Comparison of ENCODE assay signal across 1 cellular context in the genomic region with DNA sequence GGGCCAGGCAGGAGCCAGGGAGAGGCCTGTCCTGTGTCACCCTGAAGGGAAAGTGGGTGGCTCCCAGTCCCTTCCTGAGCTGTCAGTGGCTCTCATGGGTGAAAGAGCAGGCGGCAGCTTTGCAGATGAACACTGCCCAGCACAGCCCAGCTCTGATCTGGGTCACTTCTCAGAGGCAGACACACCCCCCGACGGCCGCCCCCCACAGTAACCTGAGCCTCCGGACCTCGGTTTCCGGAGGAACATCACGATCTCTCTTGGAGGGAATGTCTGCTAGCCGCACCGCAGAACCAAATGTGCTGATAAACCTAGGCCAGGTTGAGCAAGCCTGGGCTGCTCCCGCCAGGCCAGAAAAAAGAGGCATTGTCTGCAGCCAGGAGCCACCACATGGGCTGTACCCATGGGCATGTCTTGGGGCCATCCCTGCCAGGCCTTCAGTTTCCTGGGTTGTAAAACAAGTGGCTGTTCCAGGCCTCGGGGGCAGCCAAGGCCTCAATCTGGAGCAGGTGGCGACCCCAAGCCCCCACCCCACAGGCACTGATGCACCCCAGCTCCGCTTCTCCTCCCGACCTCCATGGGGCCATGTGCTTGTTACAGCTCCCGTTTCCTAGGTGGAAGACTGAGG.
TF ChIP-seq lines count a peak whose summit lies in the region.

No MANE protein-coding gene starts in this region.

TF ChIP-seq in K562, 482 proteins besides CTCF, POLR2A, EP300 and RAD21 (continues in another document):
- peak; percentile 29; the same call in 1 of the 2 replicates for TF ChIP-seq KLF13 (tag; IDR thresholded peaks at IDR 0.05; ENCODE audit: borderline replicate concordance, low read depth)
- TF ChIP-seq, protein P1, sequence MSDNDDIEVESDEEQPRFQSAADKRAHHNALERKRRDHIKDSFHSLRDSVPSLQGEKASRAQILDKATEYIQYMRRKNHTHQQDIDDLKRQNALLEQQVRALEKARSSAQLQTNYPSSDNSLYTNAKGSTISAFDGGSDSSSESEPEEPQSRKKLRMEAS (CRISPR knock-in tag; IDR thresholded peaks at IDR 0.05), result peak; percentile 48
- no peak for TF ChIP-seq POLR3A (IDR thresholded peaks at IDR 0.05; ENCODE audit: borderline replicate concordance, extremely low read depth, insufficient read depth, insufficient read length)
- peak in 1 of 2 experiments; percentile 40; a peak in 1 of 4 replicates for TF ChIP-seq RCOR1 (IDR thresholded peaks at IDR 0.05; ENCODE audit: borderline replicate concordance in 1 of 2, low read depth in 2 of 2, low read length in 2 of 2)
- TF ChIP-seq ZNF274 (IDR thresholded peaks at IDR 0.05; ENCODE audit: borderline replicate concordance, low read depth, low read length), result no peak
- TF ChIP-seq GABPA (tag; conservative IDR thresholded peaks at IDR 0.05; ENCODE audit: low read depth), result peak; percentile 43
- TF ChIP-seq ZNF707 (CRISPR knock-in tag; conservative IDR thresholded peaks at IDR 0.05), result no peak
- no peak for TF ChIP-seq PRMT5 (CRISPR knock-in tag; IDR thresholded peaks at IDR 0.05)
- peak; percentile 67; the same call in 1 of the 2 replicates for TF ChIP-seq ETV5 (CRISPR knock-in tag; IDR thresholded peaks at IDR 0.05; ENCODE audit: low read depth)
- TF ChIP-seq ZBTB33 (CRISPR knock-in tag; IDR thresholded peaks at IDR 0.05), result no peak
- TF ChIP-seq, protein P2, sequence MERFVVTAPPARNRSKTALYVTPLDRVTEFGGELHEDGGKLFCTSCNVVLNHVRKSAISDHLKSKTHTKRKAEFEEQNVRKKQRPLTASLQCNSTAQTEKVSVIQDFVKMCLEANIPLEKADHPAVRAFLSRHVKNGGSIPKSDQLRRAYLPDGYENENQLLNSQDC (CRISPR knock-in tag; IDR thresholded peaks at IDR 0.05), result no peak
- no peak for TF ChIP-seq E2F1 (CRISPR knock-in tag; IDR thresholded peaks at IDR 0.05)
- TF ChIP-seq, protein P3, sequence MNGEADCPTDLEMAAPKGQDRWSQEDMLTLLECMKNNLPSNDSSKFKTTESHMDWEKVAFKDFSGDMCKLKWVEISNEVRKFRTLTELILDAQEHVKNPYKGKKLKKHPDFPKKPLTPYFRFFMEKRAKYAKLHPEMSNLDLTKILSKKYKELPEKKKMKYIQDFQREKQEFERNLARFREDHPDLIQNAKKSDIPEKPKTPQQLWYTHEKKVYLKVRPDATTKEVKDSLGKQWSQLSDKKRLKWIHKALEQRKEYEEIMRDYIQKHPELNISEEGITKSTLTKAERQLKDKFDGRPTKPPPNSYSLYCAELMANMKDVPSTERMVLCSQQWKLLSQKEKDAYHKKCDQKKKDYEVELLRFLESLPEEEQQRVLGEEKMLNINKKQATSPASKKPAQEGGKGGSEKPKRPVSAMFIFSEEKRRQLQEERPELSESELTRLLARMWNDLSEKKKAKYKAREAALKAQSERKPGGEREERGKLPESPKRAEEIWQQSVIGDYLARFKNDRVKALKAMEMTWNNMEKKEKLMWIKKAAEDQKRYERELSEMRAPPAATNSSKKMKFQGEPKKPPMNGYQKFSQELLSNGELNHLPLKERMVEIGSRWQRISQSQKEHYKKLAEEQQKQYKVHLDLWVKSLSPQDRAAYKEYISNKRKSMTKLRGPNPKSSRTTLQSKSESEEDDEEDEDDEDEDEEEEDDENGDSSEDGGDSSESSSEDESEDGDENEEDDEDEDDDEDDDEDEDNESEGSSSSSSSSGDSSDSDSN (IDR thresholded peaks at IDR 0.05; ENCODE audit: borderline replicate concordance in 1 of 2, low read depth in 2 of 2, low read length in 2 of 2), result peak; percentile 55 to 62; a peak in 3 of 4 replicates
- TF ChIP-seq CEBPG (CRISPR knock-in tag; IDR thresholded peaks at IDR 0.05), result peak; percentile 56
- peak in 1 of 2 experiments; percentile 57; a peak in 2 of 4 replicates for TF ChIP-seq CEBPG (tag; conservative IDR thresholded peaks at IDR 0.05 in 1 of 2, IDR thresholded peaks at IDR 0.05 in 1 of 2)
- TF ChIP-seq TEAD1 (CRISPR knock-in tag; IDR thresholded peaks at IDR 0.05), result peak; percentile 11 to 33; a peak in 1 of 4 replicates
- 0 out of 4 replicates have a peak, but pooled peaks of 1 of the 2 experiments have one; percentile 9 for TF ChIP-seq KDM4B (IDR thresholded peaks at IDR 0.05; ENCODE audit: borderline replicate concordance in 2 of 2, low read depth in 1 of 2)
- peak; percentile 43; the same call in 1 of the 2 replicates for TF ChIP-seq TEAD4 (IDR thresholded peaks at IDR 0.05; ENCODE audit: low read length)
- TF ChIP-seq TEAD4 (CRISPR knock-in tag; IDR thresholded peaks at IDR 0.05; ENCODE audit: borderline replicate concordance), result no peak
- TF ChIP-seq MTA3 (IDR thresholded peaks at IDR 0.05; ENCODE audit: borderline replicate concordance), result 0 out of 2 replicates have a peak, but pooled peaks have one; percentile 32
- TF ChIP-seq ZNF347 (CRISPR knock-in tag; IDR thresholded peaks at IDR 0.05; ENCODE audit: low read depth), result no peak
- peak; percentile 22; the same call in 1 of the 2 replicates for TF ChIP-seq EGR1 (conservative IDR thresholded peaks at IDR 0.05)
- TF ChIP-seq, protein P4, sequence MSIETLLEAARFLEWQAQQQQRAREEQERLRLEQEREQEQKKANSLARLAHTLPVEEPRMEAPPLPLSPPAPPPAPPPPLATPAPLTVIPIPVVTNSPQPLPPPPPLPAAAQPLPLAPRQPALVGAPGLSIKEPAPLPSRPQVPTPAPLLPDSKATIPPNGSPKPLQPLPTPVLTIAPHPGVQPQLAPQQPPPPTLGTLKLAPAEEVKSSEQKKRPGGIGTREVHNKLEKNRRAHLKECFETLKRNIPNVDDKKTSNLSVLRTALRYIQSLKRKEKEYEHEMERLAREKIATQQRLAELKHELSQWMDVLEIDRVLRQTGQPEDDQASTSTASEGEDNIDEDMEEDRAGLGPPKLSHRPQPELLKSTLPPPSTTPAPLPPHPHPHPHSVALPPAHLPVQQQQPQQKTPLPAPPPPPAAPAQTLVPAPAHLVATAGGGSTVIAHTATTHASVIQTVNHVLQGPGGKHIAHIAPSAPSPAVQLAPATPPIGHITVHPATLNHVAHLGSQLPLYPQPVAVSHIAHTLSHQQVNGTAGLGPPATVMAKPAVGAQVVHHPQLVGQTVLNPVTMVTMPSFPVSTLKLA (conservative IDR thresholded peaks at IDR 0.05), result peak in 1 of 2 experiments; percentile 46; a peak in 1 of 4 replicates
- TF ChIP-seq FOS (IDR thresholded peaks at IDR 0.05; ENCODE audit: extremely low read depth, insufficient read length), result no peak
- no peak for TF ChIP-seq FOXK1 (CRISPR knock-in tag; IDR thresholded peaks at IDR 0.05; ENCODE audit: borderline replicate concordance)
- TF ChIP-seq BHLHE40 (IDR thresholded peaks at IDR 0.05; ENCODE audit: low read length), result no peak
- TF ChIP-seq JUNB (CRISPR knock-in tag; conservative IDR thresholded peaks at IDR 0.05), result no peak
- TF ChIP-seq, protein P5, sequence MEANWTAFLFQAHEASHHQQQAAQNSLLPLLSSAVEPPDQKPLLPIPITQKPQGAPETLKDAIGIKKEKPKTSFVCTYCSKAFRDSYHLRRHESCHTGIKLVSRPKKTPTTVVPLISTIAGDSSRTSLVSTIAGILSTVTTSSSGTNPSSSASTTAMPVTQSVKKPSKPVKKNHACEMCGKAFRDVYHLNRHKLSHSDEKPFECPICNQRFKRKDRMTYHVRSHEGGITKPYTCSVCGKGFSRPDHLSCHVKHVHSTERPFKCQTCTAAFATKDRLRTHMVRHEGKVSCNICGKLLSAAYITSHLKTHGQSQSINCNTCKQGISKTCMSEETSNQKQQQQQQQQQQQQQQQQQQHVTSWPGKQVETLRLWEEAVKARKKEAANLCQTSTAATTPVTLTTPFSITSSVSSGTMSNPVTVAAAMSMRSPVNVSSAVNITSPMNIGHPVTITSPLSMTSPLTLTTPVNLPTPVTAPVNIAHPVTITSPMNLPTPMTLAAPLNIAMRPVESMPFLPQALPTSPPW (CRISPR knock-in tag; IDR thresholded peaks at IDR 0.05), result 0 out of 2 replicates have a peak, but pooled peaks have one; percentile 9
- TF ChIP-seq BRD4 (IDR thresholded peaks at IDR 0.05), result no peak
- TF ChIP-seq CBFA2T3 (IDR thresholded peaks at IDR 0.05), result peak; percentile 27; the same call in 1 of the 2 replicates
- TF ChIP-seq ETV1 (tag; conservative IDR thresholded peaks at IDR 0.05; ENCODE audit: low read depth), result peak; percentile 37; the same call in 1 of the 2 replicates
- TF ChIP-seq XRCC5 (IDR thresholded peaks at IDR 0.05; ENCODE audit: low read depth, low read length), result no peak
- no peak for TF ChIP-seq RUNX1 (IDR thresholded peaks at IDR 0.05; ENCODE audit: low read depth)
- TF ChIP-seq SAP30 (IDR thresholded peaks at IDR 0.05; ENCODE audit: borderline replicate concordance, insufficient read depth, low read depth, low read length, poor library complexity, severe bottlenecking), result no peak
- 0 out of 2 replicates have a peak, but pooled peaks have one; percentile 11 for TF ChIP-seq ATF7 (IDR thresholded peaks at IDR 0.05)
- no peak for TF ChIP-seq NR0B1 (IDR thresholded peaks at IDR 0.05; ENCODE audit: partially characterized antibody)
- peak; percentile 68 for TF ChIP-seq ZNF766 (CRISPR knock-in tag; conservative IDR thresholded peaks at IDR 0.05)
- 0 out of 2 replicates have a peak, but pooled peaks have one; percentile 23 for TF ChIP-seq E2F5 (CRISPR knock-in tag; IDR thresholded peaks at IDR 0.05)
- TF ChIP-seq TCF3 (CRISPR knock-in tag; IDR thresholded peaks at IDR 0.05), result peak; percentile 24; the same call in 1 of the 2 replicates
- TF ChIP-seq, protein P6, sequence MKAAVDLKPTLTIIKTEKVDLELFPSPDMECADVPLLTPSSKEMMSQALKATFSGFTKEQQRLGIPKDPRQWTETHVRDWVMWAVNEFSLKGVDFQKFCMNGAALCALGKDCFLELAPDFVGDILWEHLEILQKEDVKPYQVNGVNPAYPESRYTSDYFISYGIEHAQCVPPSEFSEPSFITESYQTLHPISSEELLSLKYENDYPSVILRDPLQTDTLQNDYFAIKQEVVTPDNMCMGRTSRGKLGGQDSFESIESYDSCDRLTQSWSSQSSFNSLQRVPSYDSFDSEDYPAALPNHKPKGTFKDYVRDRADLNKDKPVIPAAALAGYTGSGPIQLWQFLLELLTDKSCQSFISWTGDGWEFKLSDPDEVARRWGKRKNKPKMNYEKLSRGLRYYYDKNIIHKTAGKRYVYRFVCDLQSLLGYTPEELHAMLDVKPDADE (conservative IDR thresholded peaks at IDR 0.05; ENCODE audit: control insufficient read depth, low read depth, low read length), result 0 out of 2 replicates have a peak, but pooled peaks have one; percentile 48
- no peak for TF ChIP-seq ZNF77 (CRISPR knock-in tag; IDR thresholded peaks at IDR 0.05)
- no peak for TF ChIP-seq ATF1 (CRISPR knock-in tag; IDR thresholded peaks at IDR 0.05)
- no peak for TF ChIP-seq ATF1 (tag; IDR thresholded peaks at IDR 0.05)
- TF ChIP-seq, protein P7, sequence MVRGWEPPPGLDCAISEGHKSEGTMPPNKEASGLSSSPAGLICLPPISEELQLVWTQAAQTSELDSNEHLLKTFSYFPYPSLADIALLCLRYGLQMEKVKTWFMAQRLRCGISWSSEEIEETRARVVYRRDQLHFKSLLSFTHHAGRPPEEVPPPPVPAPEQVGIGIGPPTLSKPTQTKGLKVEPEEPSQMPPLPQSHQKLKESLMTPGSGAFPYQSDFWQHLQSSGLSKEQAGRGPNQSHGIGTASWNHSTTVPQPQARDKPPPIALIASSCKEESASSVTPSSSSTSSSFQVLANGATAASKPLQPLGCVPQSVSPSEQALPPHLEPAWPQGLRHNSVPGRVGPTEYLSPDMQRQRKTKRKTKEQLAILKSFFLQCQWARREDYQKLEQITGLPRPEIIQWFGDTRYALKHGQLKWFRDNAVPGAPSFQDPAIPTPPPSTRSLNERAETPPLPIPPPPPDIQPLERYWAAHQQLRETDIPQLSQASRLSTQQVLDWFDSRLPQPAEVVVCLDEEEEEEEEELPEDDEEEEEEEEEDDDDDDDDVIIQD (CRISPR knock-in tag; IDR thresholded peaks at IDR 0.05), result no peak
- no peak for TF ChIP-seq ZNF668 (CRISPR knock-in tag; IDR thresholded peaks at IDR 0.05)
